In the genomic region with DNA sequence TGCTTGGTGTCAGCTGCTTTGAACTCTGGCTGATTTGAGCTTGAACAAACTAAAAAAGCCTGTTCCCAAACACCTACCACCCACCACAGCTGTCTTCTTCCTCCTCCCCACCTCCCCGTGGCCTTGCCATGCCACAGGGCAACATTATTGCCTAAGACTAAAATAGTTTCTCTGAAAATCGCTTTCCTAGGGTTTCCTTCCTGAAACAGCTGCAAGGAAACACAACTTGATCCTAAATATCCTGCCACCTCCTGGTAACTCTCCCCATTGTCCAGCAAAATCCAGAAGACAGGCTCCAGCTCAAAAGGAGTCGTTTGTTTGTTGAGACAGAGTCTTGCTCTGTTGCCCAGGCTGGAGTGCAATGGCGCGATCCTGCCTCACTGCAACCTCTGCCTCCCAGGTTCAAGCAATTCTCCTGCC, we compare ENCODE assay signal across 12 cellular contexts.
DNase-seq lines count a peak whose midpoint lies in the region; ATAC-seq and TF ChIP-seq lines count a peak whose summit lies in the region.
"Had no signal": no experiment of that assay in that cellular context is flagged by ENCODE, and none has a peak within 500 bp of the region (broad histone marks: within the 10 kb centered on the region; RNA-seq: fewer than 3 reads in every experiment).

No MANE protein-coding gene starts in this region.

- H3K4me1 Mint-ChIP-seq in activated naive CD4-positive, alpha-beta T cell treated with anti-CD3 and anti-CD28 coated beads, Interleukin-2, amount 10 ng/mL, durations not matched to agents 7 days and 5 days, result no peaks in the 10 kb centered on the region
- H3K4me1 Mint-ChIP-seq: natural killer cell had no signal

- H3K27me3 Mint-ChIP-seq in activated naive CD4-positive, alpha-beta T cell treated with anti-CD3 and anti-CD28 coated beads, Interleukin-2, amount 10 ng/mL, durations not matched to agents 7 days and 5 days, result peaks cover 26% of the 10 kb centered on the region

- H4K20me1 ChIP-seq in IMR-90 (ENCODE audit: insufficient read depth, low read length), result no peaks in the 10 kb centered on the region

- CTCF ChIA-PET in IMR-90 (lab: Yijun Ruan, JAX), result interaction anchor here (1.2 to 1.4 kb wide), 2 partner anchors 17 to 196 kb away, joined by 4 read pairs; no protein-coding TSS in a partner anchor
- CTCF ChIA-PET in activated naive CD4-positive, alpha-beta T cell treated with anti-CD3 and anti-CD28 coated beads, Interleukin-2, amount 10 ng/mL, durations not matched to agents 7 days and 5 days (lab: Charles Lee), result interaction anchor here (2.0 kb wide), 1 partner anchor 245 kb away, joined by 16 read pairs; no protein-coding TSS in a partner anchor

- H3K4me2 ChIP-seq in IMR-90 (ENCODE audit: low read depth, low read length), result no peak overlapping the region

- no peaks in the 10 kb centered on the region for H3K27me3 ChIP-seq in IMR-90 (ENCODE audit: control insufficient read depth, insufficient read depth, low read length)
- no peaks in the 10 kb centered on the region for H3K27me3 ChIP-seq in esophagus muscularis mucosa
- H3K27me3 ChIP-seq: testis had no signal

- TF ChIP-seq POLR2A in IMR-90 (IDR thresholded peaks at IDR 0.05; ENCODE audit: low read depth, low read length), result no peak
- TF ChIP-seq POLR2A in esophagus muscularis mucosa (IDR thresholded peaks at IDR 0.05; ENCODE audit: low read depth), result no peak

- peaks cover 15% of the 10 kb centered on the region for H3K9me1 ChIP-seq in IMR-90 (ENCODE audit: insufficient read depth, low read length)

- TF ChIP-seq RAD21 in IMR-90 (IDR thresholded peaks at IDR 0.05; ENCODE audit: low read length), result 0 out of 2 replicates have a peak, but pooled peaks have one; percentile 16

- H3K9me3 Mint-ChIP-seq in activated naive CD4-positive, alpha-beta T cell treated with anti-CD3 and anti-CD28 coated beads, Interleukin-2, amount 10 ng/mL, durations not matched to agents 7 days and 5 days, result no peaks in the 10 kb centered on the region
- H3K9me3 Mint-ChIP-seq: CD8-positive, alpha-beta T cell; natural killer cell had no signal

- TF ChIP-seq EP300 in esophagus muscularis mucosa (IDR thresholded peaks at IDR 0.05), result no peak

- H2BK5ac ChIP-seq in IMR-90 (ENCODE audit: low read depth, low read length, poor library complexity, severe bottlenecking), result no peak overlapping the region

- BruUV-seq in IMR-90 (replicated peaks; lab: Mats Ljungman, UMichigan), result no TSS peak

- POLR2A ChIA-PET in IMR-90 (lab: Charles Lee; ENCODE audit: unreplicated experiment), result interaction anchor here (1.4 kb wide), 1 partner anchor 199 kb away, joined by 3 read pairs; no protein-coding TSS in a partner anchor

- no peak overlapping the region for H3K27ac ChIP-seq in IMR-90 (ENCODE audit: insufficient read depth, low read length)
- H3K27ac ChIP-seq in esophagus muscularis mucosa (replicated peaks in 1 of 4), result peak overlapping the region; percentile 34 to 66 (median 58)
- H3K27ac ChIP-seq: testis had no signal

- H4K8ac ChIP-seq in IMR-90 (ENCODE audit: low read depth in 2 of 2, low read length in 2 of 2), result peak overlapping the region; percentile 8 to 38; a peak in 3 of 4 replicates

- H2BK120ac ChIP-seq in IMR-90 (ENCODE audit: low read depth, low read length), result peak overlapping the region; percentile 91

- no peak overlapping the region for H3K56ac ChIP-seq in IMR-90 (ENCODE audit: extremely low read depth, insufficient read depth, low read length)

- peak overlapping the region; percentile 16; the same call in 1 of the 2 replicates for H2AK5ac ChIP-seq in IMR-90 (ENCODE audit: low read depth, low read length)

- H2AK9ac ChIP-seq in IMR-90 (replicated peaks; ENCODE audit: low read depth, low read length, poor library complexity), result no peak overlapping the region

- DNase-seq in AG08395 (ENCODE audit: low spot score), result peak; percentile 12
- DNase-seq in IMR-90, result peak; percentile 48
- DNase-seq in esophagus muscularis mucosa (ENCODE audit: extremely low spot score), result no peak
- DNase-seq in mucosa of descending colon, result no peak
- no peak for DNase-seq in stimulated activated naive CD4-positive, alpha-beta T cell (lab: John Stamatoyannopoulos, UW)
- DNase-seq in activated naive CD4-positive, alpha-beta T cell treated with anti-CD3 and anti-CD28 coated beads, Interleukin-2, amount 10 ng/mL, durations not matched to agents 7 days and 5 days, result no peak
- DNase-seq: natural killer cell, NCI-H2029 had no signal

- H2BK15ac ChIP-seq in IMR-90 (ENCODE audit: low read depth, low read length), result peak overlapping the region; percentile 16; the same call in 2 of the 3 replicates

- intact Hi-C loops in IMR-90 (cut with micrococcal nuclease) (loop anchor here (2.0 kb wide), 1 partner anchor 194 kb away; a partner anchor contains a TSS), esophagus muscularis mucosa (cut with DNase I) (loop anchor here (1.0 to 5.0 kb wide), 4 partner anchors 59 to 245 kb away; a partner anchor contains a TSS), mucosa of descending colon (cut with DNase I, micrococcal nuclease) (loop anchor here in 1 of 2 donors (10.0 kb wide), 1 partner anchor 196 kb away; a partner anchor contains a TSS)

- H3K18ac ChIP-seq in IMR-90 (ENCODE audit: low read depth, low read length), result peak overlapping the region; percentile 50; the same call in 1 of the 2 replicates

- H3K4me1 ChIP-seq in IMR-90 (ENCODE audit: control insufficient read depth, insufficient read depth, low read length) (peaks cover 21% of the 10 kb centered on the region), esophagus muscularis mucosa (peaks cover 14 to 78% (median 53%) of the 10 kb centered on the region in 4 donors), mucosa of descending colon (ENCODE audit: low read depth) (peaks cover 10% of the 10 kb centered on the region)
- H3K4me1 ChIP-seq: testis had no signal

- H4K5ac ChIP-seq in IMR-90 (ENCODE audit: low read depth, low read length), result peak overlapping the region; percentile 18; the same call in 1 of the 2 replicates

- peak overlapping the region; percentile 65 for H3K14ac ChIP-seq in IMR-90 (replicated peaks; ENCODE audit: low read depth, low read length)

- WGBS in IMR-90 (ENCODE audit: extremely low coverage in 2 of 2, insufficient read length in 1 of 2), 2 experiments, result 65% methylated on average over 4 of the region's 5 CpGs; no CpG with 5 or more reads in 1 of the 2 experiments
- WGBS in esophagus muscularis mucosa, result 58% methylated on average over 5 of the region's 5 CpGs

- H3K27ac Mint-ChIP-seq in activated naive CD4-positive, alpha-beta T cell treated with anti-CD3 and anti-CD28 coated beads, Interleukin-2, amount 10 ng/mL, durations not matched to agents 7 days and 5 days, result no peak overlapping the region
- H3K27ac Mint-ChIP-seq: CD8-positive, alpha-beta T cell; natural killer cell had no signal

- H3K4ac ChIP-seq in IMR-90 (ENCODE audit: low read depth, low read length), result peak overlapping the region; percentile 87

- no peak overlapping the region for H3K4me3 Mint-ChIP-seq in activated naive CD4-positive, alpha-beta T cell treated with anti-CD3 and anti-CD28 coated beads, Interleukin-2, amount 10 ng/mL, durations not matched to agents 7 days and 5 days
- H3K4me3 Mint-ChIP-seq: CD8-positive, alpha-beta T cell; natural killer cell had no signal

- no peaks in the 10 kb centered on the region for H3K36me3 Mint-ChIP-seq in activated naive CD4-positive, alpha-beta T cell treated with anti-CD3 and anti-CD28 coated beads, Interleukin-2, amount 10 ng/mL, durations not matched to agents 7 days and 5 days
- H3K36me3 Mint-ChIP-seq: CD8-positive, alpha-beta T cell; natural killer cell had no signal

- peaks cover 0 to 10% of the 10 kb centered on the region in 2 experiments; a peak in 1 of 4 replicates for H3K79me1 ChIP-seq in IMR-90 (ENCODE audit: low read depth in 1 of 2, low read length in 2 of 2)

- H3K4me3 ChIP-seq in IMR-90 (ENCODE audit: insufficient read depth, low read depth, low read length) (no peak overlapping the region), esophagus muscularis mucosa (no peak overlapping the region), mucosa of descending colon (no peak overlapping the region)
- H3K4me3 ChIP-seq: testis had no signal

- no peak overlapping the region for H3K23ac ChIP-seq in IMR-90 (ENCODE audit: low read depth, low read length)

- no peak overlapping the region for H3K9ac ChIP-seq in IMR-90 (ENCODE audit: low read depth, low read length)

- H2AFZ ChIP-seq in IMR-90 (replicated peaks; ENCODE audit: low read length, poor library complexity), result no peak overlapping the region

- H3K36me3 ChIP-seq in IMR-90 (ENCODE audit: control insufficient read depth, insufficient read depth, low read length) (no peaks in the 10 kb centered on the region), esophagus muscularis mucosa (peaks cover 0 to 27% (median 2%) of the 10 kb centered on the region in 4 donors), mucosa of descending colon (ENCODE audit: low read depth) (no peaks in the 10 kb centered on the region)

- ATAC-seq in IMR-90 (ENCODE audit: low read depth) (no peak), mucosa of descending colon (peak; percentile 41), HG02610 (IDR thresholded peaks at IDR 0.05; ENCODE audit: unreplicated experiment) (no peak), HG02642 (IDR thresholded peaks at IDR 0.05; ENCODE audit: poor library complexity, unreplicated experiment) (no peak)
- ATAC-seq: CD8-positive, alpha-beta T cell; natural killer cell had no signal

- peak overlapping the region; percentile 30; the same call in 1 of the 2 replicates for H2BK20ac ChIP-seq in IMR-90 (ENCODE audit: low read depth, low read length)

- H4K91ac ChIP-seq in IMR-90 (ENCODE audit: insufficient read depth, low read depth, low read length), result peak overlapping the region; percentile 22

- TF ChIP-seq CTCF in IMR-90 (conservative IDR thresholded peaks at IDR 0.05; ENCODE audit: low read depth, low read length), result 0 out of 2 replicates have a peak, but pooled peaks have one; percentile 29
- peak; percentile 17 to 38 (median 35) for TF ChIP-seq CTCF in esophagus muscularis mucosa (IDR thresholded peaks at IDR 0.05)
- no peak for TF ChIP-seq CTCF in mucosa of descending colon (IDR thresholded peaks at IDR 0.05)

- dilution Hi-C loops in IMR-90 (cut with HindIII; ENCODE audit: low sequenced_read_pairs, unreplicated experiment), result no loop called here

- in situ Hi-C loops in IMR-90 (cut with MboI; ENCODE audit: low sequenced_read_pairs), result no loop called here

- H3K9me3 ChIP-seq in IMR-90 (ENCODE audit: control insufficient read depth, insufficient read depth, low read length) (no peaks in the 10 kb centered on the region), esophagus muscularis mucosa (no peaks in the 10 kb centered on the region), mucosa of descending colon (no peaks in the 10 kb centered on the region)
- H3K9me3 ChIP-seq: testis had no signal

TF ChIP-seq in IMR-90, 13 proteins besides CTCF, POLR2A, EP300 and RAD21:
- TF ChIP-seq RCOR1 (IDR thresholded peaks at IDR 0.05; ENCODE audit: insufficient replicate concordance, low read length), result no peak
- TF ChIP-seq CEBPB (IDR thresholded peaks at IDR 0.05; ENCODE audit: low read depth, low read length), result peak; percentile 22; the same call in 1 of the 2 replicates

Comparison
In these comparisons a context has a peak if more than half of its experiments do, and no peak if none do; other contexts are left out.
1. DNase-seq: peak in AG08395 (single experiment) and IMR-90 (single experiment); none in esophagus muscularis mucosa (single experiment), mucosa of descending colon (0 of 3), stimulated activated naive CD4-positive, alpha-beta T cell (0 of 6) and activated naive CD4-positive, alpha-beta T cell treated with anti-CD3 and anti-CD28 coated beads, Interleukin-2, amount 10 ng/mL, durations not matched to agents 7 days and 5 days (single experiment).